In genomic region chr6:170290306-170291128, GRCh38 we compare ENCODE assay signal across 8 cellular contexts. TPM values are rescaled to one million over a fixed set of nuclear protein-coding genes. Genes with fewer than 3 reads are reported as not detected.
DNase-seq lines count a peak whose midpoint lies in the region; ATAC-seq and TF ChIP-seq lines count a peak whose summit lies in the region.

A gene with protein sequence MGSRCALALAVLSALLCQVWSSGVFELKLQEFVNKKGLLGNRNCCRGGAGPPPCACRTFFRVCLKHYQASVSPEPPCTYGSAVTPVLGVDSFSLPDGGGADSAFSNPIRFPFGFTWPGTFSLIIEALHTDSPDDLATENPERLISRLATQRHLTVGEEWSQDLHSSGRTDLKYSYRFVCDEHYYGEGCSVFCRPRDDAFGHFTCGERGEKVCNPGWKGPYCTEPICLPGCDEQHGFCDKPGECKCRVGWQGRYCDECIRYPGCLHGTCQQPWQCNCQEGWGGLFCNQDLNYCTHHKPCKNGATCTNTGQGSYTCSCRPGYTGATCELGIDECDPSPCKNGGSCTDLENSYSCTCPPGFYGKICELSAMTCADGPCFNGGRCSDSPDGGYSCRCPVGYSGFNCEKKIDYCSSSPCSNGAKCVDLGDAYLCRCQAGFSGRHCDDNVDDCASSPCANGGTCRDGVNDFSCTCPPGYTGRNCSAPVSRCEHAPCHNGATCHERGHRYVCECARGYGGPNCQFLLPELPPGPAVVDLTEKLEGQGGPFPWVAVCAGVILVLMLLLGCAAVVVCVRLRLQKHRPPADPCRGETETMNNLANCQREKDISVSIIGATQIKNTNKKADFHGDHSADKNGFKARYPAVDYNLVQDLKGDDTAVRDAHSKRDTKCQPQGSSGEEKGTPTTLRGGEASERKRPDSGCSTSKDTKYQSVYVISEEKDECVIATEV (minus strand): TSS chr6:170291078. CDS start chr6:170290139, 939 bp downstream.

- H3K4me3 ChIP-seq in GM23248 (peak within 1 kb of the TSS; percentile 95), heart left ventricle (peak within 1 kb of the TSS; percentile 57 to 95 (median 82))

- H3K4me2 ChIP-seq in GM23248 (ENCODE audit: unreplicated experiment) = peak within 1 kb of the TSS; percentile 80

- in situ Hi-C loops in GM23248 (cut with MboI) = no loop called here

- H3K9me3 Mint-ChIP-seq in activated naive CD8-positive, alpha-beta T cell treated with anti-CD3 and anti-CD28 coated beads, Interleukin-2, amount 50 U/mL, for 24 hours = no peaks in the 10 kb centered on the region
- no peaks in the 10 kb centered on the region for H3K9me3 Mint-ChIP-seq in osteocyte (ENCODE audit: unreplicated experiment)

- peak; percentile 17 for ATAC-seq in activated naive CD8-positive, alpha-beta T cell treated with anti-CD3 and anti-CD28 coated beads, Interleukin-2, amount 50 U/mL, for 24 hours
- ATAC-seq in heart left ventricle (peak in 3 of 4 donors; percentile 24 to 65 (median 61)), HG03025 (IDR thresholded peaks at IDR 0.05; ENCODE audit: low FRiP score, unreplicated experiment) (no peak), HG02571 (IDR thresholded peaks at IDR 0.05; ENCODE audit: unreplicated experiment) (no peak)

- H3K4me3 Mint-ChIP-seq in activated naive CD8-positive, alpha-beta T cell treated with anti-CD3 and anti-CD28 coated beads, Interleukin-2, amount 50 U/mL, for 24 hours = peak within 1 kb of the TSS; percentile 81
- peak within 1 kb of the TSS; percentile 91 for H3K4me3 Mint-ChIP-seq in osteocyte (ENCODE audit: unreplicated experiment)

- H3K27ac ChIP-seq in GM23248 = no peak within 1 kb of the TSS
- peak within 1 kb of the TSS; percentile 60 to 90 (median 82) for H3K27ac ChIP-seq in heart left ventricle

- H3K27me3 Mint-ChIP-seq in activated naive CD8-positive, alpha-beta T cell treated with anti-CD3 and anti-CD28 coated beads, Interleukin-2, amount 50 U/mL, for 24 hours = peaks cover 53% of the 10 kb centered on the region
- H3K27me3 Mint-ChIP-seq in osteocyte (ENCODE audit: unreplicated experiment) = peaks cover 46% of the 10 kb centered on the region

- H3K4me1 ChIP-seq in GM23248 (ENCODE audit: insufficient read depth) (no peaks in the 10 kb centered on the region), heart left ventricle (peaks cover 15 to 80% (median 59%) of the 10 kb centered on the region in 12 donors)

- TF ChIP-seq CTCF in heart left ventricle (IDR thresholded peaks at IDR 0.05) (no peak), osteocyte (IDR thresholded peaks at IDR 0.05) (no peak)

- no peaks in the 10 kb centered on the region for H3K9me2 ChIP-seq in GM23248 (ENCODE audit: insufficient read depth)

- H3K27me3 ChIP-seq in GM23248 (replicated peaks; ENCODE audit: insufficient read depth) = peaks cover 46% of the 10 kb centered on the region
- H3K27me3 ChIP-seq in heart left ventricle = peaks cover 0 to 86% (median 18%) of the 10 kb centered on the region in 9 donors

- H3K9me3 ChIP-seq in GM23248 (ENCODE audit: low read depth) (no peaks in the 10 kb centered on the region), heart left ventricle (no peaks in the 10 kb centered on the region)

- H4K20me1 ChIP-seq in GM23248 (ENCODE audit: insufficient read depth) = no peaks in the 10 kb centered on the region

- peak within 1 kb of the TSS; percentile 59 for H3K9ac ChIP-seq in GM23248

- H2AFZ ChIP-seq in GM23248 = peak within 1 kb of the TSS; percentile 92

- intact Hi-C loops in heart left ventricle (cut with DNase I) = loop anchor here (5.0 to 10.0 kb wide), 12 partner anchors 123 to 458 kb away; no protein-coding TSS in a partner anchor

- H3K36me3 Mint-ChIP-seq in activated naive CD8-positive, alpha-beta T cell treated with anti-CD3 and anti-CD28 coated beads, Interleukin-2, amount 50 U/mL, for 24 hours (ENCODE audit: low read depth) = peaks cover 3% of the 10 kb centered on the region
- peaks cover 5% of the 10 kb centered on the region for H3K36me3 Mint-ChIP-seq in osteocyte (ENCODE audit: unreplicated experiment)

- H3K4me1 Mint-ChIP-seq in activated naive CD8-positive, alpha-beta T cell treated with anti-CD3 and anti-CD28 coated beads, Interleukin-2, amount 50 U/mL, for 24 hours = peaks cover 46% of the 10 kb centered on the region
- H3K4me1 Mint-ChIP-seq in osteocyte (ENCODE audit: unreplicated experiment) = peaks cover 33% of the 10 kb centered on the region

- no peak within 1 kb of the TSS for H3K27ac Mint-ChIP-seq in activated naive CD8-positive, alpha-beta T cell treated with anti-CD3 and anti-CD28 coated beads, Interleukin-2, amount 50 U/mL, for 24 hours
- H3K27ac Mint-ChIP-seq in osteocyte (ENCODE audit: unreplicated experiment) = peak within 1 kb of the TSS; percentile 71

- WGBS in GM23248 (ENCODE audit: low coverage in 1 of 2, low lambda C conversion rate in 2 of 2, missing lambda C conversion rate in 2 of 2), 2 experiments = 1% methylated on average over 59 to 74 of the region's 81 CpGs
- WGBS in heart left ventricle, 4 donors = 0 to 1% (median 0%) methylated on average over 23 to 81 of the region's 81 CpGs

- H3K36me3 ChIP-seq in GM23248 (ENCODE audit: low read depth) (no peaks in the 10 kb centered on the region), heart left ventricle (peaks cover 0 to 14% (median 6%) of the 10 kb centered on the region in 9 donors)

- peak in 1 of 2 donors; percentile 68 for TF ChIP-seq POLR2A in heart left ventricle (IDR thresholded peaks at IDR 0.05)

- H3F3A ChIP-seq in GM23248 (ENCODE audit: insufficient read depth) = peaks cover 12% of the 10 kb centered on the region; the same call in 1 of the 2 replicates

- no peaks in the 10 kb centered on the region for H3K79me2 ChIP-seq in GM23248 (ENCODE audit: insufficient read depth)

- DNase-seq in AG20443 (ENCODE audit: low spot score) (peak; percentile 75), GM23248 (peak; percentile 70), NCI-H748 treated with DMSO at 0.1 percent for 48 hours (lab: John Stamatoyannopoulos, UW) (peak; percentile 86), heart left ventricle (peak; percentile 61 to 81 (median 67)), osteocyte (ENCODE audit: extremely low spot score, unreplicated experiment) (no peak)
- DNase-seq in activated naive CD8-positive, alpha-beta T cell treated with anti-CD3 and anti-CD28 coated beads, Interleukin-2, amount 50 U/mL, for 24 hours = peak; percentile 46

RNA-seq across cellular contexts. Expression of the gene that starts here (rescaled TPM):
- total RNA-seq in GM23248 (2014; rRNA removed; shearing (Covaris generic)) = 0.38 and 0.86 TPM in 2 replicates
- polyA plus RNA-seq in GM23248 (2016; fragmentation: Nextera tagmentation; extraction: Ambion mirVana) (0.30 and 0.68 TPM in 2 replicates), heart left ventricle (10 to 100 TPM in 1 of 2 donors, 1 to 10 TPM in 1; 2.6 to 10.0 TPM)
- total RNA-seq in heart left ventricle (10 to 100 TPM in 1 of 9 donors, 1 to 10 TPM in 8; 5.5 to 10.7 (median 8.0) TPM), osteocyte (1.6 and 2.6 TPM in 2 replicates)

Comparison
In these comparisons a context has a peak if more than half of its experiments do, and no peak if none do; other contexts are left out.
1. Peak in DNase-seq, H3K4me3 ChIP-seq, H3K9ac ChIP-seq and H3K4me2 ChIP-seq in GM23248; RNA of the gene not detected or under 1 TPM.
2. ATAC-seq: peak in activated naive CD8-positive, alpha-beta T cell treated with anti-CD3 and anti-CD28 coated beads, Interleukin-2, amount 50 U/mL, for 24 hours (single experiment) and heart left ventricle (3 of 4); none in HG03025 (single experiment) and HG02571 (single experiment).